ENCODE assay signal across 14 cellular contexts in genomic region chrX:45668686-45669443, GRCh38.
DNase-seq lines count a peak whose midpoint lies in the region; ATAC-seq and TF ChIP-seq lines count a peak whose summit lies in the region.
"Had no signal": no experiment of that assay in that cellular context is flagged by ENCODE, and none has a peak within 500 bp of the region (broad histone marks: within the 10 kb centered on the region; RNA-seq: fewer than 3 reads in every experiment).

No MANE protein-coding gene starts in this region.

- TF ChIP-seq CTCF in cardiac fibroblast (IDR thresholded peaks at IDR 0.05; ENCODE audit: low read depth, low read length): no peak

- H3K4me1 ChIP-seq in mesenchymal stem cell (ENCODE audit: control insufficient read depth, insufficient read depth, low read depth, low read length): no peaks in the 10 kb centered on the region

- no peak overlapping the region for H3K14ac ChIP-seq in mesenchymal stem cell (ENCODE audit: low read length in 2 of 2)

- H3K79me1 ChIP-seq in mesenchymal stem cell (replicated peaks; ENCODE audit: low read length, poor library complexity, severe bottlenecking): no peaks in the 10 kb centered on the region

- H2BK12ac ChIP-seq in mesenchymal stem cell (ENCODE audit: low read length in 2 of 2): no peak overlapping the region

- DNase-seq in AG20443 (ENCODE audit: low spot score) (peak; percentile 69), LoVo (ENCODE audit: low spot score) (peak; percentile 35), cardiac fibroblast (ENCODE audit: low read depth in 2 of 2) (peak; percentile 64 to 94), mesenchymal stem cell (peak; percentile 4), COR-L47 (lab: John Stamatoyannopoulos, UW) (no peak), NCI-H2029 (lab: John Stamatoyannopoulos, UW) (no peak)
- DNase-seq: CD4-positive, CD25-positive, alpha-beta regulatory T cell; cortex of kidney; head of caudate nucleus; NCI-H1694; nucleus accumbens; T-helper 2 cell had no signal

- peak overlapping the region; percentile 54 for H3K9ac ChIP-seq in mesenchymal stem cell (ENCODE audit: low read length)

- H3K4ac ChIP-seq in mesenchymal stem cell (ENCODE audit: low read depth in 1 of 2, low read length in 2 of 2): no peak overlapping the region

- no peak overlapping the region for H2AK5ac ChIP-seq in mesenchymal stem cell (ENCODE audit: low read length, severe bottlenecking)

- H3K27ac ChIP-seq in mesenchymal stem cell (ENCODE audit: low read length, poor library complexity, severe bottlenecking): no peak overlapping the region

- H2BK15ac ChIP-seq in mesenchymal stem cell (ENCODE audit: low read depth, poor library complexity, severe bottlenecking): no peak overlapping the region

- H4K91ac ChIP-seq in mesenchymal stem cell (ENCODE audit: low read length): no peak overlapping the region

- H3K23ac ChIP-seq in mesenchymal stem cell (ENCODE audit: low read length in 2 of 2): no peak overlapping the region

- H4K8ac ChIP-seq in mesenchymal stem cell (ENCODE audit: low read length): no peak overlapping the region

- no peak overlapping the region for H3K18ac ChIP-seq in mesenchymal stem cell (ENCODE audit: low read depth in 1 of 2, low read length in 2 of 2)

- WGBS in mesenchymal stem cell: 49% methylated on average over 2 of the region's 6 CpGs

- no peaks in the 10 kb centered on the region for H3K27me3 ChIP-seq in mesenchymal stem cell (ENCODE audit: control insufficient read depth in 1 of 2, insufficient read depth in 1 of 2, low read length in 2 of 2)

- no peak overlapping the region for H3K4me3 ChIP-seq in cardiac fibroblast (replicated peaks in 1 of 2; ENCODE audit: low read depth in 2 of 2, low read length in 2 of 2)
- no peak overlapping the region for H3K4me3 ChIP-seq in mesenchymal stem cell (ENCODE audit: insufficient read depth in 1 of 2, low read depth in 1 of 2, low read length in 2 of 2)

- ATAC-seq in HG03196 (IDR thresholded peaks at IDR 0.05; ENCODE audit: unreplicated experiment) (no peak), GM18873 (IDR thresholded peaks at IDR 0.05; ENCODE audit: low FRiP score, unreplicated experiment) (no peak)

- H3K36me3 ChIP-seq in mesenchymal stem cell (ENCODE audit: control insufficient read depth in 1 of 2, insufficient read depth in 2 of 2, low read depth in 1 of 2, low read length in 2 of 2): no peaks in the 10 kb centered on the region

- H3K9me3 ChIP-seq in mesenchymal stem cell (ENCODE audit: control insufficient read depth, low read length): no peaks in the 10 kb centered on the region

- no peak overlapping the region for H3K4me2 ChIP-seq in mesenchymal stem cell (ENCODE audit: low read length, poor library complexity, severe bottlenecking)

- H2AFZ ChIP-seq in mesenchymal stem cell (ENCODE audit: low read depth, low read length): no peak overlapping the region

- H2BK120ac ChIP-seq in mesenchymal stem cell (ENCODE audit: low read depth, low read length): no peak overlapping the region

- H2BK5ac ChIP-seq in mesenchymal stem cell (ENCODE audit: low read depth, low read length, poor library complexity, severe bottlenecking): no peak overlapping the region

Comparison
In these comparisons a context has a peak if more than half of its experiments do, and no peak if none do; other contexts are left out.
1. DNase-seq: peak in AG20443 (single experiment), LoVo (single experiment), cardiac fibroblast (2 of 2) and mesenchymal stem cell (single experiment); none in COR-L47 (single experiment) and NCI-H2029 (single experiment).